In genomic region chr2:169034256-169034655, GRCh38 we compare ENCODE assay signal across 14 cellular contexts. TPM values are rescaled to one million over a fixed set of nuclear protein-coding genes. Genes with fewer than 3 reads are reported as not detected.
DNase-seq lines count a peak whose midpoint lies in the region; ATAC-seq and TF ChIP-seq lines count a peak whose summit lies in the region.
"Had no signal": no experiment of that assay in that cellular context is flagged by ENCODE, and none has a peak within 500 bp of the region (broad histone marks: within the 10 kb centered on the region; RNA-seq: fewer than 3 reads in every experiment).

No MANE protein-coding gene starts in this region.

- no peak for TF ChIP-seq CTCF in cardiac fibroblast (IDR thresholded peaks at IDR 0.05; ENCODE audit: low read depth, low read length)

- no peaks in the 10 kb centered on the region for H3K9me3 ChIP-seq in mucosa of stomach (ENCODE audit: control insufficient read depth, low read length)

- H3K36me3 Mint-ChIP-seq in activated T-helper 17 cell treated with anti-CD3 and anti-CD28 coated beads, Interleukin-2, amount 50 U/mL, for 72 hours (ENCODE audit: low read depth) = no peaks in the 10 kb centered on the region

- no peak overlapping the region for H3K4me3 Mint-ChIP-seq in activated T-helper 17 cell treated with anti-CD3 and anti-CD28 coated beads, Interleukin-2, amount 50 U/mL, for 72 hours

- H3K4me1 ChIP-seq in mucosa of stomach (ENCODE audit: control insufficient read depth, insufficient read depth, low read length) = peaks cover 26% of the 10 kb centered on the region
- H3K4me1 ChIP-seq: gastroesophageal sphincter had no signal

- no peaks in the 10 kb centered on the region for H3K27me3 ChIP-seq in mucosa of stomach (ENCODE audit: control insufficient read depth, insufficient read depth, low read length)
- H3K27me3 ChIP-seq: gastroesophageal sphincter had no signal

- H3K27me3 Mint-ChIP-seq in activated T-helper 17 cell treated with anti-CD3 and anti-CD28 coated beads, Interleukin-2, amount 50 U/mL, for 72 hours = no peaks in the 10 kb centered on the region

- no peak overlapping the region for H3K27ac Mint-ChIP-seq in activated T-helper 17 cell treated with anti-CD3 and anti-CD28 coated beads, Interleukin-2, amount 50 U/mL, for 72 hours

- H3K9me3 Mint-ChIP-seq in activated T-helper 17 cell treated with anti-CD3 and anti-CD28 coated beads, Interleukin-2, amount 50 U/mL, for 72 hours = peaks cover 5% of the 10 kb centered on the region

- ATAC-seq in GM21447 (IDR thresholded peaks at IDR 0.05; ENCODE audit: unreplicated experiment) = no peak
- no peak for ATAC-seq in activated T-helper 17 cell treated with anti-CD3 and anti-CD28 coated beads, Interleukin-2, amount 50 U/mL, for 72 hours (replicated peaks)
- ATAC-seq: gastroesophageal sphincter, Panc1 had no signal

- no peaks in the 10 kb centered on the region for H3K36me3 ChIP-seq in mucosa of stomach (ENCODE audit: control insufficient read depth, insufficient read depth, low read length)
- H3K36me3 ChIP-seq: gastroesophageal sphincter had no signal

- no peaks in the 10 kb centered on the region for H3K4me1 Mint-ChIP-seq in activated T-helper 17 cell treated with anti-CD3 and anti-CD28 coated beads, Interleukin-2, amount 50 U/mL, for 72 hours

- peak overlapping the region; percentile 29 for H3K9ac ChIP-seq in mucosa of stomach (ENCODE audit: low read length)
- H3K9ac ChIP-seq: KMS-11 had no signal

- peak; percentile 83 for DNase-seq in HT1080 (ENCODE audit: low read depth)
- peak; percentile 73 for DNase-seq in OCI-M1 (lab: John Stamatoyannopoulos, UW)
- peak; percentile 27 to 36 for DNase-seq in cardiac fibroblast (ENCODE audit: low read depth in 2 of 2)
- DNase-seq in HCEC 1CT = no peak
- DNase-seq: amygdala, T-helper 9 cell had no signal

- H3K4me3 ChIP-seq in cardiac fibroblast (replicated peaks in 1 of 2; ENCODE audit: low read depth in 2 of 2, low read length in 2 of 2) (no peak overlapping the region), mucosa of stomach (ENCODE audit: low read length) (no peak overlapping the region)
- H3K4me3 ChIP-seq: gastroesophageal sphincter had no signal

RNA-seq across cellular contexts. Expression of gene ABCB11, which starts 3.1 kb away (rescaled TPM):
- under 0.01 TPM in 1 of 2 replicates, not detected in the other for total RNA-seq in HT1080 (2014; rRNA removed; shearing (Covaris generic))
- polyA plus RNA-seq in HT1080 (2015; cell fraction: cytosol; rRNA removed) = not detected in 2 replicates
- 0.03 TPM in 1 of 2 replicates, not detected in the other for polyA plus RNA-seq in HT1080 (2015; cell fraction: nucleus; rRNA removed)
- total RNA-seq in activated T-helper 17 cell treated with anti-CD3 and anti-CD28 coated beads, Interleukin-2, amount 50 U/mL, for 72 hours = not detected
- total RNA-seq: kidney epithelial cell had no signal
- polyA plus RNA-seq: neural cell had no signal

RNA-seq across cellular contexts. Expression of gene DHRS9, which starts 35.1 kb away (rescaled TPM):
- total RNA-seq in HT1080 (2014; rRNA removed; shearing (Covaris generic)) = 0.20 and 0.21 TPM in 2 replicates
- 0.11 TPM in 1 of 2 replicates, not detected in the other for polyA plus RNA-seq in HT1080 (2015; cell fraction: cytosol; rRNA removed)
- polyA plus RNA-seq in HT1080 (2015; cell fraction: nucleus; rRNA removed) = 0.11 TPM in 1 of 2 replicates, not detected in the other
- total RNA-seq in activated T-helper 17 cell treated with anti-CD3 and anti-CD28 coated beads, Interleukin-2, amount 50 U/mL, for 72 hours = 1 to 10 TPM in 1 of 2 donors, under 1 TPM in 1; 0.71 to 1.5 TPM
- total RNA-seq: kidney epithelial cell had no signal
- polyA plus RNA-seq: neural cell had no signal
